In genomic region chr17:80101160-80101945, GRCh38 we compare ENCODE assay signal across 9 cellular contexts. TPM values are rescaled to one million over a fixed set of nuclear protein-coding genes. Genes with fewer than 3 reads are reported as not detected.
DNase-seq lines count a peak whose midpoint lies in the region; ATAC-seq, FAIRE-seq and TF ChIP-seq lines count a peak whose summit lies in the region.
"Had no signal": no experiment of that assay in that cellular context is flagged by ENCODE, and none has a peak within 500 bp of the region (broad histone marks: within the 10 kb centered on the region; RNA-seq: fewer than 3 reads in every experiment).

GAA (plus strand) TSS chr17:80101581; CDS start chr17:80104587, 3,006 bp downstream.

- peak within 1 kb of the TSS; percentile 68; the same call in 1 of the 2 replicates for H3K27ac Mint-ChIP-seq in WTC11

- DNase-seq in NCI-H2029 (lab: John Stamatoyannopoulos, UW) (peak; percentile 60), NCI-H2029 treated with DMSO at 0.1 percent for 48 hours (lab: John Stamatoyannopoulos, UW) (no peak), NCI-H2227 (lab: John Stamatoyannopoulos, UW; ENCODE audit: unreplicated experiment) (peak; percentile 97), WTC11 (ENCODE audit: low spot score) (peak; percentile 82), bronchial epithelial cell (ENCODE audit: low read depth) (peak; percentile 37), inferior parietal cortex (ENCODE audit: extremely low spot score) (peak; percentile 81)
- DNase-seq in stimulated activated CD4-positive, alpha-beta T cell treated with anti-CD3 and anti-CD28 coated beads, Interleukin-12 subunit alpha, Interleukin-12 subunit beta, amount 100 ng/mL, for 24 hours (ENCODE audit: low read depth in 2 of 2) = peak; percentile 76

- H3K36me3 ChIP-seq in bronchial epithelial cell (ENCODE audit: control insufficient read depth, insufficient read depth, low read length) = no peaks in the 10 kb centered on the region

- H3K4me1 Mint-ChIP-seq in WTC11 = peaks cover 17% of the 10 kb centered on the region

- TF ChIP-seq CTCF in WTC11 (IDR thresholded peaks at IDR 0.05) (peak; percentile 65), bronchial epithelial cell (IDR thresholded peaks at IDR 0.05; ENCODE audit: insufficient read depth, low read length, severe bottlenecking) (peak; percentile 74)

- POLR2A ChIA-PET in WTC11 (lab: Charles Lee) = interaction anchor here (0.7 to 1.8 kb wide), 5 partner anchors 23 to 260 kb away, joined by 3 to 16 read pairs (median 3); no protein-coding TSS in a partner anchor

- no peaks in the 10 kb centered on the region for H3K27me3 ChIP-seq in bronchial epithelial cell (ENCODE audit: control insufficient read depth, insufficient read depth, low read length)

- H3K36me3 Mint-ChIP-seq in WTC11 = no peaks in the 10 kb centered on the region

- CTCF ChIA-PET in WTC11 (lab: Charles Lee) = interaction anchor here (0.6 to 2.7 kb wide), 69 partner anchors 9 to 829 kb away, joined by 3 to 107 read pairs (median 5); partner anchors contain the start of genes CBX8, SGSH and SLC26A11

- H3K9me3 Mint-ChIP-seq in WTC11 = no peaks in the 10 kb centered on the region

- peak; percentile 56 for ATAC-seq in HG02973 (IDR thresholded peaks at IDR 0.05; ENCODE audit: unreplicated experiment)
- ATAC-seq in WTC11 = peak; percentile 76

- FAIRE-seq in bronchial epithelial cell (lab: Jason Lieb, UNC) = no peak
- FAIRE-seq: G401.6 had no signal

- H3K4me3 ChIP-seq in bronchial epithelial cell (ENCODE audit: low read depth, low read length) = peak within 1 kb of the TSS; percentile 61

- H3K4me3 Mint-ChIP-seq in WTC11 = peak within 1 kb of the TSS; percentile 92

- peaks cover 12% of the 10 kb centered on the region for H3K27me3 Mint-ChIP-seq in WTC11 (ENCODE audit: low read depth)

TF ChIP-seq in WTC11, 78 proteins besides CTCF, POLR2A, EP300 and RAD21 (continues in another document):
- TF ChIP-seq USF2 (CRISPR knock-in tag; IDR thresholded peaks at IDR 0.05) (peak; percentile 100), ZNF423 (CRISPR knock-in tag; IDR thresholded peaks at IDR 0.05) (0 out of 2 replicates have a peak, but pooled peaks have one; percentile 10), ZBTB43 (CRISPR knock-in tag; IDR thresholded peaks at IDR 0.05) (0 out of 2 replicates have a peak, but pooled peaks have one; percentile 52), SP1 (CRISPR knock-in tag; conservative IDR thresholded peaks at IDR 0.05) (peak; percentile 92), ESRRA (CRISPR knock-in tag; IDR thresholded peaks at IDR 0.05; ENCODE audit: borderline replicate concordance) (peak; percentile 5; the same call in 1 of the 2 replicates), FOXP1 (CRISPR knock-in tag; IDR thresholded peaks at IDR 0.05; ENCODE audit: borderline replicate concordance) (peak; percentile 89), ZNF281 (CRISPR knock-in tag; IDR thresholded peaks at IDR 0.05) (no peak), CREM (CRISPR knock-in tag; IDR thresholded peaks at IDR 0.05) (peak; percentile 81; the same call in 1 of the 2 replicates), E2F4 (CRISPR knock-in tag; IDR thresholded peaks at IDR 0.05; ENCODE audit: borderline replicate concordance, low read depth) (peak; percentile 63; the same call in 1 of the 2 replicates), ZBTB21 (CRISPR knock-in tag; IDR thresholded peaks at IDR 0.05; ENCODE audit: borderline replicate concordance) (0 out of 2 replicates have a peak, but pooled peaks have one; percentile 65), HMGXB4 (CRISPR knock-in tag; IDR thresholded peaks at IDR 0.05) (peak; percentile 86), ZNF317 (CRISPR knock-in tag; IDR thresholded peaks at IDR 0.05; ENCODE audit: borderline replicate concordance, low read depth) (0 out of 2 replicates have a peak, but pooled peaks have one; percentile 29)

RNA-seq across cellular contexts. Expression of gene GAA, which starts in this region (rescaled TPM):
- total RNA-seq in WTC11 (2021) (91.6 to 97.7 TPM (median 93.9 TPM) in 3 replicates), bronchial epithelial cell (19.1 and 21.1 TPM in 2 replicates)
